ENCODE assay signal across 2 cellular contexts in genomic region chr19:49437231-49437630, GRCh38.
TF ChIP-seq lines count a peak whose summit lies in the region.

No MANE protein-coding gene starts in this region.

TF ChIP-seq in SK-N-SH, 30 proteins besides CTCF, POLR2A, EP300 and RAD21 (continued from another document):
- TF ChIP-seq ZBTB33 (IDR thresholded peaks at IDR 0.05; ENCODE audit: borderline replicate concordance, low read depth) (no peak), FOXJ3 (CRISPR knock-in tag; IDR thresholded peaks at IDR 0.05) (no peak), FOXM1 (IDR thresholded peaks at IDR 0.05; ENCODE audit: low read depth) (no peak), SIN3A (IDR thresholded peaks at IDR 0.05; ENCODE audit: borderline replicate concordance, low read depth, low read length) (no peak)
- TF ChIP-seq, protein P1, sequence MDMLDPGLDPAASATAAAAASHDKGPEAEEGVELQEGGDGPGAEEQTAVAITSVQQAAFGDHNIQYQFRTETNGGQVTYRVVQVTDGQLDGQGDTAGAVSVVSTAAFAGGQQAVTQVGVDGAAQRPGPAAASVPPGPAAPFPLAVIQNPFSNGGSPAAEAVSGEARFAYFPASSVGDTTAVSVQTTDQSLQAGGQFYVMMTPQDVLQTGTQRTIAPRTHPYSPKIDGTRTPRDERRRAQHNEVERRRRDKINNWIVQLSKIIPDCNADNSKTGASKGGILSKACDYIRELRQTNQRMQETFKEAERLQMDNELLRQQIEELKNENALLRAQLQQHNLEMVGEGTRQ (IDR thresholded peaks at IDR 0.05; ENCODE audit: borderline replicate concordance, low read depth, low read length), result no peak
- TF ChIP-seq, protein P2, sequence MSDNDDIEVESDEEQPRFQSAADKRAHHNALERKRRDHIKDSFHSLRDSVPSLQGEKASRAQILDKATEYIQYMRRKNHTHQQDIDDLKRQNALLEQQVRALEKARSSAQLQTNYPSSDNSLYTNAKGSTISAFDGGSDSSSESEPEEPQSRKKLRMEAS (IDR thresholded peaks at IDR 0.05; ENCODE audit: low read depth), result no peak
- TF ChIP-seq, protein P3, sequence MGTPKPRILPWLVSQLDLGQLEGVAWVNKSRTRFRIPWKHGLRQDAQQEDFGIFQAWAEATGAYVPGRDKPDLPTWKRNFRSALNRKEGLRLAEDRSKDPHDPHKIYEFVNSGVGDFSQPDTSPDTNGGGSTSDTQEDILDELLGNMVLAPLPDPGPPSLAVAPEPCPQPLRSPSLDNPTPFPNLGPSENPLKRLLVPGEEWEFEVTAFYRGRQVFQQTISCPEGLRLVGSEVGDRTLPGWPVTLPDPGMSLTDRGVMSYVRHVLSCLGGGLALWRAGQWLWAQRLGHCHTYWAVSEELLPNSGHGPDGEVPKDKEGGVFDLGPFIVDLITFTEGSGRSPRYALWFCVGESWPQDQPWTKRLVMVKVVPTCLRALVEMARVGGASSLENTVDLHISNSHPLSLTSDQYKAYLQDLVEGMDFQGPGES (IDR thresholded peaks at IDR 0.05; ENCODE audit: low read depth, low read length), result no peak

TF ChIP-seq in SK-N-SH treated with all-trans-retinoic acid at 6 μM for 48 hours, 23 proteins besides CTCF, POLR2A, EP300 and RAD21 (continued from another document):
- TF ChIP-seq TSHZ2 (CRISPR knock-in tag; IDR thresholded peaks at IDR 0.05) (no peak), TOX (CRISPR knock-in tag; IDR thresholded peaks at IDR 0.05; ENCODE audit: borderline replicate concordance) (no peak), GLIS3 (CRISPR knock-in tag; IDR thresholded peaks at IDR 0.05) (no peak), ZFP30 (CRISPR knock-in tag; IDR thresholded peaks at IDR 0.05) (no peak), ZNF8 (CRISPR knock-in tag; IDR thresholded peaks at IDR 0.05) (no peak), ZC3H10 (CRISPR knock-in tag; IDR thresholded peaks at IDR 0.05) (no peak)
TF ChIP-seq in SK-N-SH treated with all-trans-retinoic acid at 6 μM for 48 hours: peak in this region for 0.
